9 cellular contexts compared by ENCODE assay signal in the genomic region with DNA sequence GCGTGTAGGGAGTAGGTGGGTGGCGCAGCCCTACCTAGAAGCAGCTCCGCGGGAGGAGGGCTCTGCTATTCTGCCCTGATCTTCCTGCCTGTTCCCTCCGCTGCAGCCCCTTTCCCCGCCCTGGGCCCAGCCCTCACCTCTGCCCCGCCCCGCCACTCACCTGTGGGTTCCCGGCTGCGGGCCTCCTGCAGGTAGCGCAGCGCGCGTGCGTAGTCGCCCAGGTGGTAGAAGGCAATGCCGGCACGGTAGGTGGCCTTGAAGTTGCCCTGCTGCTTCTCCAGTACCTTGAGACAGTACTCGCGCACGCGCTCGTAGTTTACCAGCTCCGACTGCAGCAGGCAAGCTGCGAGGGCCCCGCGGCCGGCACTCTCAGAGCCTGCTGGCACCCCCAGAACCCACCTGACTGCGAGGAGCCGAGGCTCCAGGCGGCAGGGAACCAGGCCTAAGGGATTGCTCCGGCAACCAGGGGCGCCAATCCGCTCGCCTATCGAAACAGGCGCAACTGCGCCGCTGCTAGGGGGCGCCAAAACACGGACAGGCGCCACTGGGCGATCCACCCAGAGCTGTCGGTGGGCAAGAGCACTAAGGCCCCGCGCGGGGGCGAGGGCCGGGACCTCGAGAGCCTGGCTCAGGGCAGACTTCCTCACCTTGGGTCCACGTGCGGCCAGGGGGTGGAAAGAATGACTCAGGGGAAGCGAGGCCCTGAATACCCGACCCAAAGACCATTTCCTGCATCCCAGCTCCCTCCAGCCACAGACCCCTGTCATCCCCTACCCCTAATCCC. TPM values are rescaled to one million over a fixed set of nuclear protein-coding genes. Genes with fewer than 3 reads are reported as not detected.
DNase-seq lines count a peak whose midpoint lies in the region; TF ChIP-seq lines count a peak whose summit lies in the region.
"Had no signal": no experiment of that assay in that cellular context is flagged by ENCODE, and none has a peak within 500 bp of the region (broad histone marks: within the 10 kb centered on the region; RNA-seq: fewer than 3 reads in every experiment).

No MANE protein-coding gene starts in this region.

- TF ChIP-seq POLR2A in testis (IDR thresholded peaks at IDR 0.05) = no peak

- peak; percentile 23 for TF ChIP-seq CTCF in foreskin fibroblast (IDR thresholded peaks at IDR 0.05; ENCODE audit: low read depth, low read length)
- no peak for TF ChIP-seq CTCF in testis (IDR thresholded peaks at IDR 0.05)

- no peaks in the 10 kb centered on the region for H3K4me1 ChIP-seq in testis

- H3K36me3 Mint-ChIP-seq in activated CD4-positive, alpha-beta T cell treated with anti-CD3 and anti-CD28 coated beads, Interleukin-2, amount 10 ng/mL, durations not matched to agents 24 days and 14 days (ENCODE audit: low read depth) = no peaks in the 10 kb centered on the region
- H3K36me3 Mint-ChIP-seq: CD4-positive, CD25-positive, alpha-beta regulatory T cell had no signal

- no peak overlapping the region for H3K27ac Mint-ChIP-seq in activated CD4-positive, alpha-beta T cell treated with anti-CD3 and anti-CD28 coated beads, Interleukin-2, amount 10 ng/mL, durations not matched to agents 24 days and 14 days
- H3K27ac Mint-ChIP-seq: CD4-positive, CD25-positive, alpha-beta regulatory T cell had no signal

- no peak overlapping the region for H3K27ac ChIP-seq in testis

- no peaks in the 10 kb centered on the region for H3K27me3 ChIP-seq in testis

- intact Hi-C loops in activated CD4-positive, alpha-beta T cell treated with anti-CD3 and anti-CD28 coated beads, Interleukin-2, amount 10 ng/mL, durations not matched to agents 24 days and 14 days (cut with micrococcal nuclease) = no loop called here
- intact Hi-C loops in testis (cut with DNase I; ENCODE audit: low total_unique reads) = no loop called here

- H3K4me3 ChIP-seq in foreskin fibroblast (ENCODE audit: low read depth in 1 of 2, low read length in 2 of 2) (no peak overlapping the region), testis (peak overlapping the region in 1 of 2 donors; percentile 18)

- H3K9me3 ChIP-seq in testis = no peaks in the 10 kb centered on the region

- WGBS in testis, 2 donors = 5 to 8% methylated on average over 4 to 45 of the region's 54 CpGs

- H3K27me3 Mint-ChIP-seq in activated CD4-positive, alpha-beta T cell treated with anti-CD3 and anti-CD28 coated beads, Interleukin-2, amount 10 ng/mL, durations not matched to agents 24 days and 14 days = peaks cover 35% of the 10 kb centered on the region

- H3K9me3 Mint-ChIP-seq in activated CD4-positive, alpha-beta T cell treated with anti-CD3 and anti-CD28 coated beads, Interleukin-2, amount 10 ng/mL, durations not matched to agents 24 days and 14 days = peaks cover 4% of the 10 kb centered on the region

- DNase-seq in activated CD4-positive, alpha-beta T cell treated with anti-CD3 and anti-CD28 coated beads, Interleukin-2, amount 10 ng/mL, durations not matched to agents 24 days and 14 days = peak; percentile 73
- no peak for DNase-seq in activated CD4-positive, alpha-beta T cell treated with anti-CD3 and anti-CD28 coated beads for 4 hours
- DNase-seq in NCI-H774 (lab: John Stamatoyannopoulos, UW) (peak; percentile 67), foreskin fibroblast (no peak), testis (peak; percentile 52), globus pallidus (ENCODE audit: low spot score) (no peak), middle frontal gyrus (ENCODE audit: extremely low spot score, low spot score) (no peak)
- no peak for DNase-seq in stimulated activated CD4-positive, alpha-beta T cell treated with anti-CD3 and anti-CD28 coated beads, Interleukin-4, amount 100 ng/mL, for 24 hours

- H3K4me3 Mint-ChIP-seq in activated CD4-positive, alpha-beta T cell treated with anti-CD3 and anti-CD28 coated beads, Interleukin-2, amount 10 ng/mL, durations not matched to agents 24 days and 14 days = peak overlapping the region; percentile 26

- no peaks in the 10 kb centered on the region for H3K36me3 ChIP-seq in testis (ENCODE audit: low read depth, missing control alignments)

- H3K4me1 Mint-ChIP-seq in activated CD4-positive, alpha-beta T cell treated with anti-CD3 and anti-CD28 coated beads, Interleukin-2, amount 10 ng/mL, durations not matched to agents 24 days and 14 days = peaks cover 8% of the 10 kb centered on the region

RNA-seq across cellular contexts. Expression of a gene that starts 1.0 kb away (rescaled TPM):
- total RNA-seq in activated CD4-positive, alpha-beta T cell treated with anti-CD3 and anti-CD28 coated beads, Interleukin-2, amount 10 ng/mL, durations not matched to agents 24 days and 14 days = not detected in 2 replicates
- under 1 TPM; 0.50 to 0.71 TPM for total RNA-seq in testis
- 0.30 TPM for polyA plus RNA-seq in testis (ENCODE audit: insufficient read depth, low read depth, low replicate concordance)
- total RNA-seq: CD4-positive, CD25-positive, alpha-beta regulatory T cell had no signal
- polyA plus RNA-seq: CD4-positive, CD25-positive, alpha-beta regulatory T cell had no signal

RNA-seq across cellular contexts. Expression of a gene that starts 9.3 kb away (rescaled TPM):
- total RNA-seq in activated CD4-positive, alpha-beta T cell treated with anti-CD3 and anti-CD28 coated beads, Interleukin-2, amount 10 ng/mL, durations not matched to agents 24 days and 14 days = 0.19 and 0.28 TPM in 2 replicates
- total RNA-seq in testis = 1 to 10 TPM; 1.2 to 2.3 TPM
- 0.74 TPM for polyA plus RNA-seq in testis (ENCODE audit: insufficient read depth, low read depth, low replicate concordance)

RNA-seq across cellular contexts. Expression of a gene that starts 26.0 kb away (rescaled TPM):
- total RNA-seq in activated CD4-positive, alpha-beta T cell treated with anti-CD3 and anti-CD28 coated beads, Interleukin-2, amount 10 ng/mL, durations not matched to agents 24 days and 14 days = 16.6 and 17.6 TPM in 2 replicates
- 10 to 100 TPM; 23.8 to 35.0 TPM for total RNA-seq in testis
- polyA plus RNA-seq in testis (ENCODE audit: insufficient read depth, low read depth, low replicate concordance) = 23.1 TPM

Comparison
In these comparisons a context has a peak if more than half of its experiments do, and no peak if none do; other contexts are left out.
1. DNase-seq: peak in activated CD4-positive, alpha-beta T cell treated with anti-CD3 and anti-CD28 coated beads, Interleukin-2, amount 10 ng/mL, durations not matched to agents 24 days and 14 days (single experiment), NCI-H774 (single experiment) and testis (single experiment); none in activated CD4-positive, alpha-beta T cell treated with anti-CD3 and anti-CD28 coated beads for 4 hours (0 of 2), foreskin fibroblast (0 of 2), globus pallidus (single experiment), stimulated activated CD4-positive, alpha-beta T cell treated with anti-CD3 and anti-CD28 coated beads, Interleukin-4, amount 100 ng/mL, for 24 hours (single experiment) and middle frontal gyrus (single experiment).